ENCODE assay signal across 23 cellular contexts in genomic region chr5:16051246-16051645, GRCh38.
DNase-seq lines count a peak whose midpoint lies in the region; ATAC-seq, FAIRE-seq and TF ChIP-seq lines count a peak whose summit lies in the region.
"Had no signal": no experiment of that assay in that cellular context is flagged by ENCODE, and none has a peak within 500 bp of the region (broad histone marks: within the 10 kb centered on the region; RNA-seq: fewer than 3 reads in every experiment).

No MANE protein-coding gene starts in this region.

- H3K27ac Mint-ChIP-seq in Calu3 (ENCODE audit: unreplicated experiment): no peak overlapping the region

- FAIRE-seq in HTR-8/SVneo (lab: Jason Lieb, UNC): peak; percentile 72

- H3K27me3 Mint-ChIP-seq in Calu3 (ENCODE audit: unreplicated experiment): no peaks in the 10 kb centered on the region

- CTCF ChIA-PET in Calu3 (lab: Charles Lee): no interaction called here

- no peaks in the 10 kb centered on the region for H3K36me3 Mint-ChIP-seq in Calu3 (ENCODE audit: insufficient read depth, unreplicated experiment)

- no peak overlapping the region for H3K4me3 Mint-ChIP-seq in Calu3 (ENCODE audit: low read depth, unreplicated experiment)
- H3K4me3 Mint-ChIP-seq: activated T-cell treated with anti-CD3 and anti-CD28 coated beads, Interleukin-2, amount 50 U/mL, for 4 hours had no signal

- no peak for ATAC-seq in HG03175 (IDR thresholded peaks at IDR 0.05; ENCODE audit: unreplicated experiment)
- ATAC-seq: activated T-cell treated with anti-CD3 and anti-CD28 coated beads, Interleukin-2, amount 50 U/mL, for 4 hours; SK-N-SH treated with all-trans-retinoic acid at 6 μM for 48 hours had no signal

- no peak overlapping the region for H3K4me3 ChIP-seq in retinal pigment epithelial cell (ENCODE audit: low read length)
- H3K4me3 ChIP-seq: adrenal gland, breast epithelium, prostate gland, stomach had no signal

- H3K4me1 Mint-ChIP-seq in Calu3 (ENCODE audit: low read depth, unreplicated experiment): no peaks in the 10 kb centered on the region

- H3K9me3 Mint-ChIP-seq in Calu3 (ENCODE audit: low read depth, unreplicated experiment): peaks cover 10% of the 10 kb centered on the region

- TF ChIP-seq CTCF in retinal pigment epithelial cell (conservative IDR thresholded peaks at IDR 0.05; ENCODE audit: low read depth, low read length): no peak
- TF ChIP-seq CTCF in Calu3 (IDR thresholded peaks at IDR 0.05; ENCODE audit: unreplicated experiment): no peak

- intact Hi-C loops in Calu3 (cut with micrococcal nuclease; ENCODE audit: unreplicated experiment): no loop called here

- no TSS peak for BruUV-seq in Calu3 (replicated peaks; lab: Mats Ljungman, UMichigan)

- no peak overlapping the region for H3K27ac ChIP-seq in epithelial cell of prostate
- H3K27ac ChIP-seq: adrenal gland, breast epithelium, neutrophil, prostate gland, stomach had no signal

- DNase-seq in ELR (ENCODE audit: low read depth) (peak; percentile 24), HTR-8/SVneo (ENCODE audit: insufficient read length, low spot score) (no peak), epithelial cell of prostate (ENCODE audit: low read depth, low spot score) (peak; percentile 54), retinal pigment epithelial cell (ENCODE audit: low read depth) (peak; percentile 25), Calu3 (no peak), DMS153 treated with DMSO at 0.1 percent for 48 hours (lab: John Stamatoyannopoulos, UW; ENCODE audit: unreplicated experiment) (no peak)
- DNase-seq: activated CD4-positive, alpha-beta T cell treated with anti-CD3 and anti-CD28 coated beads for 4 hours; activated naive CD4-positive, alpha-beta T cell treated with Interleukin-2 at 50 U/mL for 16 hours; activated T-cell treated with anti-CD3 and anti-CD28 coated beads, Interleukin-2, amount 50 U/mL, for 4 hours; adrenal gland; cortex of kidney; KBM-7; MV-4-11; NCI-H69; stimulated activated CD8-positive, alpha-beta memory T cell treated with anti-CD3 and anti-CD28 coated beads, Interleukin-4, amount 100 ng/mL, for 48 hours; stomach; T-helper 2 cell; trophoblast cell had no signal

Comparison
In these comparisons a context has a peak if more than half of its experiments do, and no peak if none do; other contexts are left out.
1. DNase-seq: peak in ELR (single experiment), epithelial cell of prostate (single experiment) and retinal pigment epithelial cell (single experiment); none in HTR-8/SVneo (single experiment), Calu3 (single experiment) and DMS153 treated with DMSO at 0.1 percent for 48 hours (single experiment).